Comparison of ENCODE assay signal across 8 cellular contexts in genomic region chr12:12266389-12266872, GRCh38. TPM values are rescaled to one million over a fixed set of nuclear protein-coding genes. Genes with fewer than 3 reads are reported as not detected.
A peak's percentile ranks its signal among the peaks of the same experiment; 100 is the strongest.
DNase-seq lines count a peak whose midpoint lies in the region; ATAC-seq and TF ChIP-seq lines count a peak whose summit lies in the region.

No MANE protein-coding gene starts in this region.

- H3K27ac Mint-ChIP-seq in natural killer cell treated with Interleukin-12 subunit alpha and Interleukin-12 subunit beta and Interleukin-15 and Interleukin-18, amount 100 ng/mL, for 72 hours = no peak overlapping the region

- no peaks in the 10 kb centered on the region for H3K9me3 Mint-ChIP-seq in natural killer cell treated with Interleukin-12 subunit alpha and Interleukin-12 subunit beta and Interleukin-15 and Interleukin-18, amount 100 ng/mL, for 72 hours

- DNase-seq in NCI-H2227 (lab: John Stamatoyannopoulos, UW; ENCODE audit: unreplicated experiment) (peak; percentile 49), NCI-H2227 treated with DMSO at 0.1 percent for 48 hours (lab: John Stamatoyannopoulos, UW) (no peak), RKO (ENCODE audit: low spot score) (peak; percentile 38), epithelial cell of proximal tubule (ENCODE audit: low read depth) (no peak), NAMALWA (ENCODE audit: low spot score) (no peak)
- DNase-seq in natural killer cell treated with Interleukin-12 subunit alpha and Interleukin-12 subunit beta and Interleukin-15 and Interleukin-18, amount 100 ng/mL, for 72 hours (ENCODE audit: low spot score) = no peak
- DNase-seq in stimulated activated CD4-positive, alpha-beta T cell treated with anti-CD3 and anti-CD28 coated beads, Interleukin-1b, Interleukin-23, amount 100 ng/mL, for 48 hours = no peak

- no peak for TF ChIP-seq CTCF in epithelial cell of proximal tubule (conservative IDR thresholded peaks at IDR 0.05; ENCODE audit: low read depth, low read length)

- peaks cover 40 to 55% of the 10 kb centered on the region in 2 donors for H3K27me3 Mint-ChIP-seq in natural killer cell treated with Interleukin-12 subunit alpha and Interleukin-12 subunit beta and Interleukin-15 and Interleukin-18, amount 100 ng/mL, for 72 hours

- no peaks in the 10 kb centered on the region for H3K36me3 Mint-ChIP-seq in natural killer cell treated with Interleukin-12 subunit alpha and Interleukin-12 subunit beta and Interleukin-15 and Interleukin-18, amount 100 ng/mL, for 72 hours

- ATAC-seq in natural killer cell treated with Interleukin-12 subunit alpha and Interleukin-12 subunit beta and Interleukin-15 and Interleukin-18, amount 100 ng/mL, for 72 hours = no peak
- ATAC-seq in HG03432 (IDR thresholded peaks at IDR 0.05; ENCODE audit: unreplicated experiment) = no peak

- H3K4me3 Mint-ChIP-seq in natural killer cell treated with Interleukin-12 subunit alpha and Interleukin-12 subunit beta and Interleukin-15 and Interleukin-18, amount 100 ng/mL, for 72 hours = peak overlapping the region; percentile 73

- H3K4me3 ChIP-seq in epithelial cell of proximal tubule (ENCODE audit: low read depth, low read length) = peak overlapping the region; percentile 95

- peaks cover 11 to 16% of the 10 kb centered on the region in 2 donors for H3K4me1 Mint-ChIP-seq in natural killer cell treated with Interleukin-12 subunit alpha and Interleukin-12 subunit beta and Interleukin-15 and Interleukin-18, amount 100 ng/mL, for 72 hours (ENCODE audit: low read depth in 2 of 2)

RNA-seq across cellular contexts. Expression of gene LRP6, which starts 0.4 kb away (rescaled TPM):
- total RNA-seq in epithelial cell of proximal tubule = 9.3 and 23.8 TPM in 2 replicates
- total RNA-seq in natural killer cell treated with Interleukin-12 subunit alpha and Interleukin-12 subunit beta and Interleukin-15 and Interleukin-18, amount 100 ng/mL, for 72 hours = under 1 TPM; 0.10 to 0.59 TPM

Comparison
In these comparisons a context has a peak if more than half of its experiments do, and no peak if none do; other contexts are left out.
1. DNase-seq: peak in NCI-H2227 (single experiment) and RKO (single experiment); none in NCI-H2227 treated with DMSO at 0.1 percent for 48 hours (single experiment), epithelial cell of proximal tubule (single experiment), natural killer cell treated with Interleukin-12 subunit alpha and Interleukin-12 subunit beta and Interleukin-15 and Interleukin-18, amount 100 ng/mL, for 72 hours (single experiment), NAMALWA (single experiment) and stimulated activated CD4-positive, alpha-beta T cell treated with anti-CD3 and anti-CD28 coated beads, Interleukin-1b, Interleukin-23, amount 100 ng/mL, for 48 hours (single experiment).